ENCODE assay signal across 6 cellular contexts in the genomic region with DNA sequence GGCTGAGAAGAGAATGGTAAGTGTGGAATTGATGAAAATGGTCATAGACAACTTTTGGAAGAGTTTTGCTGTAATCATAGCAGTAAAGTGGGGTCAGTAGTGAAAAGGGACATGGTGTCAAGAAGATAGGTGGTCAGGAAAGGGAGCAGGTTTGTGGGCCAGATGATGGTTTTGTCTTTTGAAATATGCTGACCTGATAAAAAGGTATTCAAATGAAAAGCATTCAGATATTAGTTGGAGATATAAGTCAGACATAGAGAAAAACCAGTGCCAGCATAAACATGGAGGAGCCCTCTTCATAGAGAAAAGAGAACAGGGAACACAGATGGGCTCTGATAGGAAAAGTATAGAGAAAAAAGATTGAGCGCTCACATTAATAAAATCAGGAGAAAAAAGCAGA.
"Had no signal": no experiment of that assay in that cellular context is flagged by ENCODE, and none has a peak within 500 bp of the region (broad histone marks: within the 10 kb centered on the region; RNA-seq: fewer than 3 reads in every experiment).

No MANE protein-coding gene starts in this region.

- H3K4me2 ChIP-seq: KMS-11 had no signal

- H3K9ac ChIP-seq: KMS-11 had no signal

- H3K27ac ChIP-seq: HL-60, KMS-11 had no signal

- DNase-seq: IMR-90, KBM-7, KG1 had no signal

- FAIRE-seq: HTR-8/SVneo had no signal
